Comparison of ENCODE assay signal across 33 cellular contexts in genomic region chr18:69495841-69496533, GRCh38.
"Had no signal": no experiment of that assay in that cellular context is flagged by ENCODE, and none has a peak within 500 bp of the region (broad histone marks: within the 10 kb centered on the region; RNA-seq: fewer than 3 reads in every experiment).

No MANE protein-coding gene starts in this region.

- H3K36me3 ChIP-seq: ascending aorta, cardiac muscle cell, MG63, Peyer's patch, SJCRH30 had no signal

- H3K36me3 Mint-ChIP-seq: activated naive CD8-positive, alpha-beta T cell treated with anti-CD3 and anti-CD28 coated beads for 36 hours had no signal

- H3K27ac ChIP-seq: ascending aorta, cardiac muscle cell, Peyer's patch, SJCRH30, SK-N-MC had no signal

- H3K9me3 ChIP-seq: ascending aorta, MG63, Peyer's patch, SJCRH30 had no signal

- H3K27ac Mint-ChIP-seq: activated CD4-positive, alpha-beta T cell treated with anti-CD3 and anti-CD28 coated beads, Interleukin-2, amount 10 ng/mL, durations not matched to agents 24 days and 14 days; activated CD8-positive, alpha-beta T cell treated with anti-CD3 and anti-CD28 coated beads for 36 hours; activated naive CD8-positive, alpha-beta T cell treated with anti-CD3 and anti-CD28 coated beads for 36 hours; activated T-cell treated with anti-CD3 and anti-CD28 coated beads, Interleukin-2, amount 50 U/mL, for 72 hours; activated T-helper 17 cell treated with anti-CD3 and anti-CD28 coated beads, Interleukin-2, amount 50 U/mL, for 72 hours; T-helper 1 cell treated with Interleukin-12 subunit alpha and Interleukin-12 subunit beta and Interleukin-4 antibody, amounts not matched to agents 30 μg/mL and 1 μg/mL, for 36 hours; T-helper 2 cell treated with Interferon-gamma antibody and Interleukin-4, amounts not matched to agents 5 μg/mL and 100 μg/mL, for 36 hours had no signal

- H3K4me1 Mint-ChIP-seq: activated CD4-positive, alpha-beta T cell treated with anti-CD3 and anti-CD28 coated beads, Interleukin-2, amount 10 ng/mL, durations not matched to agents 24 days and 14 days; activated naive CD8-positive, alpha-beta T cell treated with anti-CD3 and anti-CD28 coated beads for 36 hours; activated T-helper 17 cell treated with anti-CD3 and anti-CD28 coated beads, Interleukin-2, amount 50 U/mL, for 72 hours had no signal

- FAIRE-seq: TTC549 had no signal

- H3K27me3 Mint-ChIP-seq: activated CD4-positive, alpha-beta T cell treated with anti-CD3 and anti-CD28 coated beads, Interleukin-2, amount 10 ng/mL, durations not matched to agents 24 days and 14 days had no signal

- H3K4me3 Mint-ChIP-seq: activated CD4-positive, alpha-beta T cell treated with anti-CD3 and anti-CD28 coated beads, Interleukin-2, amount 10 ng/mL, durations not matched to agents 24 days and 14 days; activated CD8-positive, alpha-beta T cell treated with anti-CD3 and anti-CD28 coated beads for 36 hours; activated naive CD8-positive, alpha-beta T cell treated with anti-CD3 and anti-CD28 coated beads for 36 hours; activated T-cell treated with anti-CD3 and anti-CD28 coated beads, Interleukin-2, amount 50 U/mL, for 72 hours; activated T-helper 17 cell treated with anti-CD3 and anti-CD28 coated beads, Interleukin-2, amount 50 U/mL, for 72 hours; T-helper 1 cell treated with Interleukin-12 subunit alpha and Interleukin-12 subunit beta and Interleukin-4 antibody, amounts not matched to agents 30 μg/mL and 1 μg/mL, for 36 hours; T-helper 2 cell treated with Interferon-gamma antibody and Interleukin-4, amounts not matched to agents 5 μg/mL and 100 μg/mL, for 36 hours had no signal

- H3K9me3 Mint-ChIP-seq: activated CD4-positive, alpha-beta T cell treated with anti-CD3 and anti-CD28 coated beads, Interleukin-2, amount 10 ng/mL, durations not matched to agents 24 days and 14 days; activated CD8-positive, alpha-beta T cell treated with anti-CD3 and anti-CD28 coated beads for 36 hours; activated naive CD8-positive, alpha-beta T cell treated with anti-CD3 and anti-CD28 coated beads for 36 hours; activated T-cell treated with anti-CD3 and anti-CD28 coated beads, Interleukin-2, amount 50 U/mL, for 72 hours; activated T-helper 17 cell treated with anti-CD3 and anti-CD28 coated beads, Interleukin-2, amount 50 U/mL, for 72 hours; T-helper 1 cell treated with Interleukin-12 subunit alpha and Interleukin-12 subunit beta and Interleukin-4 antibody, amounts not matched to agents 30 μg/mL and 1 μg/mL, for 36 hours; T-helper 2 cell treated with Interferon-gamma antibody and Interleukin-4, amounts not matched to agents 5 μg/mL and 100 μg/mL, for 36 hours had no signal

- ATAC-seq: activated CD8-positive, alpha-beta T cell treated with anti-CD3 and anti-CD28 coated beads for 36 hours; activated T-cell treated with anti-CD3 and anti-CD28 coated beads, Interleukin-2, amount 50 U/mL, for 72 hours; activated T-helper 17 cell treated with anti-CD3 and anti-CD28 coated beads, Interleukin-2, amount 50 U/mL, for 72 hours; PC-3 had no signal

- H3K4me1 ChIP-seq: ascending aorta, Peyer's patch, SJCRH30 had no signal

- H3K4me3 ChIP-seq: ascending aorta, cardiac muscle cell, MG63, Peyer's patch, SJCRH30, SK-N-MC had no signal

- H3K27me3 ChIP-seq: ascending aorta, cardiac muscle cell, MG63, Peyer's patch, SJCRH30 had no signal

- DNase-seq: activated CD4-positive, alpha-beta T cell treated with anti-CD3 and anti-CD28 coated beads, Interleukin-2, amount 10 ng/mL, durations not matched to agents 24 days and 14 days; activated CD4-positive, alpha-beta T cell treated with anti-CD3 and anti-CD28 coated beads, Interleukin-2, amount 50 U/mL, for 4 hours; activated CD8-positive, alpha-beta T cell treated with anti-CD3 and anti-CD28 coated beads for 36 hours; activated effector memory CD4-positive, alpha-beta T cell treated with anti-CD3 and anti-CD28 coated beads, Interleukin-2, amount 50 U/mL, for 16 hours; activated naive CD4-positive, alpha-beta T cell; activated naive CD4-positive, alpha-beta T cell treated with anti-CD3 and anti-CD28 coated beads, Interleukin-2, amount 50 U/mL, for 16 hours; activated naive CD8-positive, alpha-beta T cell treated with anti-CD3 and anti-CD28 coated beads for 36 hours; activated T-cell treated with anti-CD3 and anti-CD28 coated beads, Interleukin-2, amount 50 U/mL, for 1 hour; activated T-cell treated with anti-CD3 and anti-CD28 coated beads, Interleukin-2, amount 50 U/mL, for 72 hours; amniotic stem cell; Kasumi-1; KG1; MG63; NCI-H1048; NCI-H1105 treated with DMSO at 0.1 percent for 48 hours; NCI-H1436; NCI-H1694; NCI-H1930; NCI-H2081 treated with DMSO at 0.1 percent for 48 hours; NCI-H510A; NCI-H69; NK-92 treated with Interleukin-12 subunit alpha and Interleukin-12 subunit beta, amount 100 ng/mL, for 24 hours; PC-3; Peyer's patch; SHP77 had no signal
